ENCODE assay signal across 24 cellular contexts in the genomic region with DNA sequence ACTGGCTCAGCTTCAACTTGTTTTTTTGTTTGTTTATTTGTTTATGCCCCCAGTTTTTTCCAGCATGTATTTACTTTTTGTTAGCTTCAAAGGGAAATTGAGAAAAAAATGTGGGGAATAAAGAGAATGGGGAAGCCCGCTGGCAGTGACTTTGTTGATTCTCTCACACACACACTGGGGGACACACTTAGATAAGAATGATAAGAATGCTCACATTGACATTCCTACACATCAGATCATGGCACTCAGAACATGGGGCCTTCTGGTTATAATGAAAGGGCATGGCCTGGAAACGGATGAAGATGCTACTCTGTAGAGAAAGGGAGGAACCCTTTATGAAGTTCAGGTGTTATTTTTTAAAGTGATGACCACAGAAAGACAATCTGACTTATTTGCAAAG. TPM values are rescaled to one million over a fixed set of nuclear protein-coding genes. Genes with fewer than 3 reads are reported as not detected.
"Had no signal": no experiment of that assay in that cellular context is flagged by ENCODE, and none has a peak within 500 bp of the region (broad histone marks: within the 10 kb centered on the region; RNA-seq: fewer than 3 reads in every experiment).

No MANE protein-coding gene starts in this region.

- H3K36me3 ChIP-seq: WERI-Rb-1 had no signal

- ATAC-seq: activated CD4-positive, CD25-positive, alpha-beta regulatory T cell treated with anti-CD3 and anti-CD28 coated beads, Interleukin-2, amount 50 U/mL, for 24 hours; activated CD8-positive, alpha-beta T cell treated with anti-CD3 and anti-CD28 coated beads for 36 hours; activated T-cell treated with anti-CD3 and anti-CD28 coated beads, Interleukin-2, amount 50 U/mL, for 72 hours; Panc1; T-cell had no signal

- DNase-seq: activated CD4-positive, alpha-beta T cell treated with anti-CD3 and anti-CD28 coated beads for 4 hours; activated CD8-positive, alpha-beta memory T cell treated with anti-CD3 and anti-CD28 coated beads, Interleukin-2, amount 50 U/mL, for 4 hours; activated CD8-positive, alpha-beta T cell treated with anti-CD3 and anti-CD28 coated beads for 36 hours; activated gamma-delta T cell treated with Interleukin-2 at 50 U/mL for 16 hours; activated naive CD4-positive, alpha-beta T cell treated with anti-CD3 and anti-CD28 coated beads, Interleukin-2, amount 10 ng/mL, durations not matched to agents 7 days and 5 days; activated naive CD8-positive, alpha-beta T cell treated with anti-CD3 and anti-CD28 coated beads for 36 hours; activated T-cell treated with anti-CD3 and anti-CD28 coated beads, Interleukin-2, amount 50 U/mL, for 72 hours; MM.1S; NCI-H1105 treated with DMSO at 0.1 percent for 48 hours; NCI-H1436 treated with DMSO at 0.1 percent for 48 hours; NCI-H187; NCI-H510A treated with DMSO at 0.1 percent for 48 hours; NCI-H69; NK-92 treated with Interleukin-12 subunit alpha and Interleukin-12 subunit beta, amount 100 ng/mL, for 24 hours; OCI-M1; RPMI8226; T-cell; T-helper 2 cell; WERI-Rb-1 had no signal

- H3K4me3 ChIP-seq: SK-N-MC had no signal

- H3K27ac ChIP-seq: SK-N-MC, WERI-Rb-1 had no signal

RNA-seq across cellular contexts. Expression of gene DAAM2, which starts 15.6 kb away (rescaled TPM):
- total RNA-seq: activated CD8-positive, alpha-beta T cell treated with anti-CD3 and anti-CD28 coated beads for 36 hours; activated naive CD8-positive, alpha-beta T cell treated with anti-CD3 and anti-CD28 coated beads for 36 hours; activated T-cell treated with anti-CD3 and anti-CD28 coated beads, Interleukin-2, amount 50 U/mL, for 72 hours; activated T-helper 2 cell treated with anti-CD3 and anti-CD28 coated beads, Interferon-gamma antibody, Interleukin-2, Interleukin-4, amounts not matched to agents 10 μg/mL and 5 μg/mL and 100 μg/mL, durations not matched to agents 14 hours and 24 hours and 36 hours had no signal

RNA-seq across cellular contexts. Expression of gene KIF6, which starts 51.4 kb away (rescaled TPM):
- total RNA-seq: cardiac septum had no signal
